25 cellular contexts compared by ENCODE assay signal in the genomic region with DNA sequence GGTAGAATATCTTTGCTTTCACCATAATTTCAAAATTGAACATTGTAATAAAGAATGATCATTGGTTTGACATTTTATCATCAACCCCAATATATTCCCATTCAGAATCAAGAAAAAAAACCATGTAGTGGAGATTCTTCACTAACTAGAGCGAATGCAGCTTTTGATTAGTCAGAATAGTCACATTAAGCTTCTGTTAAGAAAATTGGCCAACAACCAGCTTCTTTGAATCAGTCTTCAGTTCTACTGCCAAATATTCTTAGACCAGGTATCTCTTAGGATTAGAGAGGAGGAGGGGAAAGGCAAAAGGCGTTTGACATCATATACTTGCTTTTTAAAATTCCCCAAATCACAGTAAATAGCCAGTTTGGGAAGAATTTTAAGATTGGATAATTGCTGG. TPM values are rescaled to one million over a fixed set of nuclear protein-coding genes. Genes with fewer than 3 reads are reported as not detected.
"Had no signal": no experiment of that assay in that cellular context is flagged by ENCODE, and none has a peak within 500 bp of the region (broad histone marks: within the 10 kb centered on the region; RNA-seq: fewer than 3 reads in every experiment).

No MANE protein-coding gene starts in this region.

- H3K9me3 ChIP-seq: ovary, sigmoid colon, spleen, thyroid gland had no signal

- H3K4me3 Mint-ChIP-seq: activated CD4-positive, alpha-beta memory T cell treated with anti-CD3 and anti-CD28 coated beads for 36 hours; activated naive CD8-positive, alpha-beta T cell treated with anti-CD3 and anti-CD28 coated beads, Interleukin-2, amount 10 ng/mL, durations not matched to agents 7 days and 5 days; dendritic cell treated with granulocyte-macrophage colony-stimulating factor and Interleukin-4, amounts not matched to agents 40 ng/mL and 50 ng/mL, for 4 days; memory B cell; naive thymus-derived CD8-positive, alpha-beta T cell; stimulated activated naive B cell treated with anti-CD40 and anti-IgM and Interleukin-4, amounts not matched to agents 10 μg/mL and 1 μg/mL and 100 μg/mL, for 72 hours had no signal

- H3K4me3 ChIP-seq: ovary, sigmoid colon, spleen, thyroid gland had no signal

- DNase-seq: activated CD4-positive, alpha-beta memory T cell treated with anti-CD3 and anti-CD28 coated beads for 36 hours; activated naive CD4-positive, alpha-beta T cell; activated naive CD8-positive, alpha-beta T cell treated with anti-CD3 and anti-CD28 coated beads, Interleukin-2, amount 10 ng/mL, durations not matched to agents 7 days and 5 days; amygdala; brain microvascular endothelial cell; cerebellar nuclear complex; effector memory CD4-positive, alpha-beta T cell; foreskin melanocyte; glutamatergic neuron; hypothalamus; left ventricle myocardium superior; naive thymus-derived CD8-positive, alpha-beta T cell; ovary; sigmoid colon; spleen; stimulated activated CD4-positive, alpha-beta T cell treated with anti-CD3 and anti-CD28 coated beads, Interleukin-4, amount 100 ng/mL, for 4 hours; stimulated activated naive B cell treated with anti-CD40 and anti-IgM and Interleukin-4, amounts not matched to agents 10 μg/mL and 1 μg/mL and 100 μg/mL, for 72 hours; SW 1271; thyroid gland had no signal

- H3K27me3 Mint-ChIP-seq: dendritic cell treated with granulocyte-macrophage colony-stimulating factor and Interleukin-4, amounts not matched to agents 40 ng/mL and 50 ng/mL, for 4 days had no signal

- H3K36me3 ChIP-seq: brain microvascular endothelial cell, ovary, sigmoid colon, spleen, thyroid gland had no signal

- H3K27ac ChIP-seq: brain microvascular endothelial cell, ovary, sigmoid colon, spleen, thyroid gland had no signal

- H3K27me3 ChIP-seq: brain microvascular endothelial cell, ovary, sigmoid colon, thyroid gland had no signal

- H3K4me1 Mint-ChIP-seq: activated naive CD8-positive, alpha-beta T cell treated with anti-CD3 and anti-CD28 coated beads, Interleukin-2, amount 10 ng/mL, durations not matched to agents 7 days and 5 days; memory B cell; naive thymus-derived CD8-positive, alpha-beta T cell; stimulated activated naive B cell treated with anti-CD40 and anti-IgM and Interleukin-4, amounts not matched to agents 10 μg/mL and 1 μg/mL and 100 μg/mL, for 72 hours had no signal

- H3K4me1 ChIP-seq: sigmoid colon, spleen, thyroid gland had no signal

- H3K9me3 Mint-ChIP-seq: activated CD4-positive, alpha-beta memory T cell treated with anti-CD3 and anti-CD28 coated beads for 36 hours; activated naive CD8-positive, alpha-beta T cell treated with anti-CD3 and anti-CD28 coated beads, Interleukin-2, amount 10 ng/mL, durations not matched to agents 7 days and 5 days; dendritic cell treated with granulocyte-macrophage colony-stimulating factor and Interleukin-4, amounts not matched to agents 40 ng/mL and 50 ng/mL, for 4 days; memory B cell; naive thymus-derived CD8-positive, alpha-beta T cell had no signal

- ATAC-seq: left ventricle myocardium superior; naive thymus-derived CD8-positive, alpha-beta T cell; stimulated activated naive B cell treated with anti-CD40 and anti-IgM and Interleukin-4, amounts not matched to agents 10 μg/mL and 1 μg/mL and 100 μg/mL, for 72 hours had no signal

- FAIRE-seq: endothelial cell of umbilical vein, keratinocyte, TTC549 had no signal

- H3K36me3 Mint-ChIP-seq: activated CD4-positive, alpha-beta memory T cell treated with anti-CD3 and anti-CD28 coated beads for 36 hours; activated naive CD8-positive, alpha-beta T cell treated with anti-CD3 and anti-CD28 coated beads, Interleukin-2, amount 10 ng/mL, durations not matched to agents 7 days and 5 days; memory B cell; naive thymus-derived CD8-positive, alpha-beta T cell; stimulated activated naive B cell treated with anti-CD40 and anti-IgM and Interleukin-4, amounts not matched to agents 10 μg/mL and 1 μg/mL and 100 μg/mL, for 72 hours had no signal

- H3K27ac Mint-ChIP-seq: activated CD4-positive, alpha-beta memory T cell treated with anti-CD3 and anti-CD28 coated beads for 36 hours; activated naive CD8-positive, alpha-beta T cell treated with anti-CD3 and anti-CD28 coated beads, Interleukin-2, amount 10 ng/mL, durations not matched to agents 7 days and 5 days; dendritic cell treated with granulocyte-macrophage colony-stimulating factor and Interleukin-4, amounts not matched to agents 40 ng/mL and 50 ng/mL, for 4 days; memory B cell; naive thymus-derived CD8-positive, alpha-beta T cell; stimulated activated naive B cell treated with anti-CD40 and anti-IgM and Interleukin-4, amounts not matched to agents 10 μg/mL and 1 μg/mL and 100 μg/mL, for 72 hours had no signal

RNA-seq across cellular contexts. Expression of a gene that starts 53.8 kb away (rescaled TPM):
- total RNA-seq: activated CD4-positive, alpha-beta memory T cell treated with anti-CD3 and anti-CD28 coated beads for 36 hours; activated naive CD8-positive, alpha-beta T cell treated with anti-CD3 and anti-CD28 coated beads, Interleukin-2, amount 10 ng/mL, durations not matched to agents 7 days and 5 days; endothelial cell of umbilical vein; naive thymus-derived CD8-positive, alpha-beta T cell; T-helper 2 cell treated with Interferon-gamma antibody and Interleukin-4, amounts not matched to agents 100 ng/mL and 5 ng/mL, for 36 hours had no signal
- polyA plus RNA-seq: endothelial cell of umbilical vein; naive thymus-derived CD8-positive, alpha-beta T cell; spleen had no signal
